17 cellular contexts compared by ENCODE assay signal in the genomic region with DNA sequence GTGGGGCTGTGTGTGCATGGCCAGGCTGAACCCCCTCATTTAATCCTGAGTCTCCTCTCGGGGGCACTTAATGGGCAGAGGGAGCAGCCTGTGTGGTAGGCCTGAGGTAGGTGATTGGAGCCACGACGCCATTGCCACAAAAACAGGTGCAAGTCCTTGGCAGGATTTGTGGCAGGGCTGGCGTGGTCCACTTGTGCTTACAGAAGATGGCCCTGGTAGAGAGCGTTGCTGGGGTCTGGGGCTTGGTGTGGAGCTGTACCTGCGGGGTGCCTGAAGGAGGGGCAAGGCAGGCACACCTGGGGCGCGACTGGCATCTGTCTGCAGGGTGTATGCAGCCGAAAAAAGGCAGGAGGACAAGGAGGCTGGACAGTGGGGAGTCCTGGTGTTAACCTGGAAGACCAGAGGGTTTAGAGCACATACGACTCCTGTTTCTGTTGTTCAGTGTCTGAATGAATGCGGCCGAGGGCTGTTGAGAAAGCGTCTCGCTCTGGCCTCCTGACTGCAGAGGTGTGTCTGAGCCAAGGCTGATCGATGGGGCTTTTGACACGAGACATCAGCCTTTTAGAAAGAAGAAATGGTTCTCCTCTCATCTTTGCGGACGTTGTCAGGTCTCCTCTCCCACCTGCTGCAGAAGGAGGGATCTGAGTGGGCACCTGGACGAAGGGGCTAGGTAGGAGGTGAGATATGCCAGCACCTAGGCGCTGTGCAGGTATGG. TPM values are rescaled to one million over a fixed set of nuclear protein-coding genes. Genes with fewer than 3 reads are reported as not detected.
DNase-seq lines count a peak whose midpoint lies in the region; ATAC-seq and TF ChIP-seq lines count a peak whose summit lies in the region.
"Had no signal": no experiment of that assay in that cellular context is flagged by ENCODE, and none has a peak within 500 bp of the region (broad histone marks: within the 10 kb centered on the region; RNA-seq: fewer than 3 reads in every experiment).

No MANE protein-coding gene starts in this region.

- H3K14ac ChIP-seq in trophoblast cell (ENCODE audit: low read length), result no peak overlapping the region

- peak overlapping the region; percentile 26 for H2AK5ac ChIP-seq in trophoblast cell (ENCODE audit: low read length)

- H3K27me3 ChIP-seq in DOHH2 (ENCODE audit: control insufficient read depth, low read length) (no peaks in the 10 kb centered on the region), iPS-20b (ENCODE audit: insufficient read depth, low read length) (no peaks in the 10 kb centered on the region), trophoblast cell (ENCODE audit: insufficient read depth, low read length) (no peaks in the 10 kb centered on the region), testis (no peaks in the 10 kb centered on the region), transverse colon (no peaks in the 10 kb centered on the region)
- H3K27me3 ChIP-seq: heart left ventricle had no signal

- CTCF ChIA-PET in T-cell (lab: Charles Lee), result no interaction called here

- H3K27ac ChIP-seq in DOHH2 (ENCODE audit: low read depth, low read length) (no peak overlapping the region), iPS-20b (ENCODE audit: low read length) (peak overlapping the region; percentile 16), trophoblast cell (ENCODE audit: low read depth, low read length) (no peak overlapping the region), testis (no peak overlapping the region), transverse colon (no peak overlapping the region)
- H3K27ac ChIP-seq: heart left ventricle, lower lobe of right lung had no signal

- H3K36me3 ChIP-seq in DOHH2 (ENCODE audit: control insufficient read depth, low read length), result no peaks in the 10 kb centered on the region
- no peaks in the 10 kb centered on the region for H3K36me3 ChIP-seq in iPS-20b (ENCODE audit: insufficient read depth, low read depth, low read length)
- no peaks in the 10 kb centered on the region for H3K36me3 ChIP-seq in trophoblast cell (ENCODE audit: control insufficient read depth in 1 of 2, insufficient read depth in 2 of 2, low read length in 2 of 2)
- H3K36me3 ChIP-seq in testis (ENCODE audit: low read depth, missing control alignments), result no peaks in the 10 kb centered on the region
- no peaks in the 10 kb centered on the region for H3K36me3 ChIP-seq in transverse colon
- H3K36me3 ChIP-seq: heart left ventricle, lower lobe of right lung had no signal

- no peaks in the 10 kb centered on the region for H3K9me2 ChIP-seq in DOHH2 (replicated peaks; ENCODE audit: control insufficient read depth, low read length)

- in situ Hi-C loops in transverse colon (cut with MboI; ENCODE audit: low pct_ligation_motif_present in 1 of 4, low pct_unique_long_range_greater_than_20kb in 1 of 4, low sequenced_read_pairs in 3 of 4), result no loop called here

- no peaks in the 10 kb centered on the region for H4K20me1 ChIP-seq in DOHH2 (ENCODE audit: control insufficient read depth, insufficient read depth, low read depth, low read length)

- POLR2A ChIA-PET in T-cell (lab: Charles Lee), result no interaction called here

- TF ChIP-seq EP300 in transverse colon (IDR thresholded peaks at IDR 0.05; ENCODE audit: low read depth), result no peak

- H3K4me1 Mint-ChIP-seq in T-cell, result peaks cover 57 to 76% (median 74%) of the 10 kb centered on the region in 3 donors

- no peak overlapping the region for H4K91ac ChIP-seq in trophoblast cell (ENCODE audit: low read depth, low read length)

- H3K79me2 ChIP-seq in DOHH2 (ENCODE audit: control insufficient read depth, low read length) (peaks cover 91% of the 10 kb centered on the region), trophoblast cell (ENCODE audit: control insufficient read depth, insufficient read depth, low read length, poor library complexity) (no peaks in the 10 kb centered on the region)

- no peak overlapping the region for H2BK120ac ChIP-seq in trophoblast cell (ENCODE audit: insufficient read depth, low read length, poor library complexity)

- ATAC-seq in T-cell (replicated peaks in 1 of 4) (no peak), SK-N-SH treated with all-trans-retinoic acid at 6 μM for 48 hours (no peak)
- ATAC-seq: activated CD4-positive, CD25-positive, alpha-beta regulatory T cell treated with anti-CD3 and anti-CD28 coated beads, Interleukin-2, amount 50 U/mL, for 24 hours; heart left ventricle; lower lobe of right lung; natural killer cell treated with Interleukin-12 subunit alpha and Interleukin-12 subunit beta and Interleukin-15 and Interleukin-18, amount 100 ng/mL, for 72 hours had no signal

- H2BK12ac ChIP-seq in trophoblast cell (ENCODE audit: low read length), result no peak overlapping the region

- intact Hi-C loops in testis (cut with DNase I; ENCODE audit: low total_unique reads) (no loop called here), transverse colon (cut with DNase I; ENCODE audit: low total_unique reads) (no loop called here)

- H3K79me1 ChIP-seq in trophoblast cell (ENCODE audit: low read length), result peaks cover 3% of the 10 kb centered on the region

- H4K12ac ChIP-seq in trophoblast cell (ENCODE audit: low read depth, low read length), result peak overlapping the region; percentile 27

- H3K4me1 ChIP-seq in DOHH2 (ENCODE audit: control insufficient read depth, low read length) (peaks cover 56% of the 10 kb centered on the region), iPS-20b (ENCODE audit: insufficient read depth, low read length) (peaks cover 22% of the 10 kb centered on the region), trophoblast cell (ENCODE audit: control insufficient read depth in 1 of 2, insufficient read depth in 2 of 2, low read length in 2 of 2) (peaks cover 3 to 11% of the 10 kb centered on the region in 2 experiments), testis (no peaks in the 10 kb centered on the region), transverse colon (peaks cover 0 to 29% (median 13%) of the 10 kb centered on the region in 4 donors)

- peaks cover 16% of the 10 kb centered on the region for H3F3A ChIP-seq in DOHH2 (ENCODE audit: control insufficient read depth, insufficient read depth)

- H3K18ac ChIP-seq in trophoblast cell (ENCODE audit: low read length), result peak overlapping the region; percentile 14

- H3K4me2 ChIP-seq in DOHH2 (ENCODE audit: low read length) (peak overlapping the region; percentile 99), trophoblast cell (ENCODE audit: low read length) (no peak overlapping the region)

- peak overlapping the region; percentile 4 to 43 for H3K27ac Mint-ChIP-seq in T-cell
- H3K27ac Mint-ChIP-seq: natural killer cell treated with Interleukin-12 subunit alpha and Interleukin-12 subunit beta and Interleukin-15 and Interleukin-18, amount 100 ng/mL, for 72 hours; stimulated activated naive CD8-positive, alpha-beta T cell treated with anti-CD3 and anti-CD28 coated beads, Interleukin-15, Interleukin-2, amounts not matched to agents 100 ng/mL and 50 ng/mL, for 24 hours had no signal

- no CpG with 5 or more reads among the region's 20 CpGs for WGBS in trophoblast cell (ENCODE audit: extremely low coverage, insufficient coverage, insufficient read length)
- WGBS in testis, 2 donors, result 92 to 95% methylated on average over 20 of the region's 20 CpGs
- 93 to 98% methylated on average over 8 to 20 of the region's 20 CpGs for WGBS in transverse colon (ENCODE audit: low coverage in 1 of 2), 2 donors

- TF ChIP-seq POLR2A in testis (IDR thresholded peaks at IDR 0.05) (no peak), transverse colon (IDR thresholded peaks at IDR 0.05) (no peak)

- H3K4me3 ChIP-seq in DOHH2 (ENCODE audit: low read length) (no peak overlapping the region; the same call in 1 of the 2 replicates), iPS-20b (ENCODE audit: low read length) (no peak overlapping the region), trophoblast cell (ENCODE audit: low read depth, low read length) (no peak overlapping the region), testis (no peak overlapping the region), transverse colon (no peak overlapping the region)
- H3K4me3 ChIP-seq: heart left ventricle, lower lobe of right lung had no signal

- H3K9me3 ChIP-seq in DOHH2 (ENCODE audit: control insufficient read depth, insufficient read depth, low read length) (no peaks in the 10 kb centered on the region), iPS-20b (ENCODE audit: insufficient read depth, low read depth, low read length) (no peaks in the 10 kb centered on the region), trophoblast cell (ENCODE audit: insufficient read depth, low read depth, low read length) (no peaks in the 10 kb centered on the region), testis (no peaks in the 10 kb centered on the region), transverse colon (no peaks in the 10 kb centered on the region)
- H3K9me3 ChIP-seq: heart left ventricle, lower lobe of right lung had no signal

- no peak overlapping the region for H3K23ac ChIP-seq in trophoblast cell (ENCODE audit: low read length)

- H3K36me3 Mint-ChIP-seq in T-cell, result peaks cover 3% of the 10 kb centered on the region
- H3K36me3 Mint-ChIP-seq: natural killer cell treated with Interleukin-12 subunit alpha and Interleukin-12 subunit beta and Interleukin-15 and Interleukin-18, amount 100 ng/mL, for 72 hours had no signal

- TF ChIP-seq CTCF in DOHH2 (IDR thresholded peaks at IDR 0.05; ENCODE audit: low read depth, low read length, poor library complexity, severe bottlenecking) (no peak), testis (IDR thresholded peaks at IDR 0.05) (no peak), transverse colon (IDR thresholded peaks at IDR 0.05) (no peak)

- no peak overlapping the region for H2AFZ ChIP-seq in trophoblast cell (ENCODE audit: insufficient read depth, low read length, poor library complexity)

- peak overlapping the region; percentile 37; the same call in 1 of the 2 replicates for H3K9ac ChIP-seq in iPS-20b (ENCODE audit: low read depth, low read length)
- no peak overlapping the region for H3K9ac ChIP-seq in trophoblast cell (ENCODE audit: low read length)

- peak overlapping the region; percentile 17 for H4K8ac ChIP-seq in trophoblast cell (ENCODE audit: low read depth, low read length)

- no peak for DNase-seq in T-cell
- DNase-seq in trophoblast cell, result no peak
- DNase-seq in activated gamma-delta T cell (lab: John Stamatoyannopoulos, UW), result no peak
- DNase-seq in testis, result no peak
- no peak for DNase-seq in transverse colon
- DNase-seq: effector CD8-positive, alpha-beta T cell; heart left ventricle; KBM-7; lower lobe of right lung; MV-4-11; NCI-H1930 had no signal

- no peak overlapping the region for H3K4ac ChIP-seq in trophoblast cell (ENCODE audit: low read depth, low read length)

- no peak overlapping the region for H3K4me3 Mint-ChIP-seq in T-cell
- H3K4me3 Mint-ChIP-seq: natural killer cell treated with Interleukin-12 subunit alpha and Interleukin-12 subunit beta and Interleukin-15 and Interleukin-18, amount 100 ng/mL, for 72 hours; stimulated activated naive CD8-positive, alpha-beta T cell treated with anti-CD3 and anti-CD28 coated beads, Interleukin-15, Interleukin-2, amounts not matched to agents 100 ng/mL and 50 ng/mL, for 24 hours had no signal

- no peaks in the 10 kb centered on the region for H3K27me3 Mint-ChIP-seq in T-cell
- H3K27me3 Mint-ChIP-seq: natural killer cell treated with Interleukin-12 subunit alpha and Interleukin-12 subunit beta and Interleukin-15 and Interleukin-18, amount 100 ng/mL, for 72 hours; stimulated activated naive CD8-positive, alpha-beta T cell treated with anti-CD3 and anti-CD28 coated beads, Interleukin-15, Interleukin-2, amounts not matched to agents 100 ng/mL and 50 ng/mL, for 24 hours had no signal

- no peaks in the 10 kb centered on the region for H3K9me3 Mint-ChIP-seq in T-cell
- H3K9me3 Mint-ChIP-seq: natural killer cell treated with Interleukin-12 subunit alpha and Interleukin-12 subunit beta and Interleukin-15 and Interleukin-18, amount 100 ng/mL, for 72 hours; stimulated activated naive CD8-positive, alpha-beta T cell treated with anti-CD3 and anti-CD28 coated beads, Interleukin-15, Interleukin-2, amounts not matched to agents 100 ng/mL and 50 ng/mL, for 24 hours had no signal

- no peak overlapping the region for H2BK5ac ChIP-seq in trophoblast cell (ENCODE audit: low read depth, low read length, poor library complexity)

RNA-seq across cellular contexts. Expression of gene TBC1D14, which starts 52.0 kb away (rescaled TPM):
- total RNA-seq in T-cell (10 to 100 TPM; 44.2 to 73.8 (median 62.3) TPM), testis (10 to 100 TPM; 87.6 to 98.8 TPM), transverse colon (10 to 100 TPM; 42.6 to 56.9 (median 54.0) TPM)
- 21.7 and 21.9 TPM in 2 replicates for polyA plus RNA-seq in trophoblast cell (2013)
- 78.0 TPM for polyA plus RNA-seq in testis (ENCODE audit: insufficient read depth, low read depth, low replicate concordance)
